In genomic region chr1:162294015-162294414, GRCh38 we compare ENCODE assay signal across 23 cellular contexts.
"Had no signal": no experiment of that assay in that cellular context is flagged by ENCODE, and none has a peak within 500 bp of the region (broad histone marks: within the 10 kb centered on the region; RNA-seq: fewer than 3 reads in every experiment).

No MANE protein-coding gene starts in this region.

- DNase-seq: colonic mucosa; dermis blood vessel endothelial cell; effector memory CD8-positive, alpha-beta T cell; left ventricle myocardium superior; lower lobe of right lung; natural killer cell; nucleus accumbens; right cardiac atrium; spleen; stimulated activated CD4-positive, alpha-beta T cell treated with anti-CD3 and anti-CD28 coated beads, Interleukin-4, amount 100 ng/mL, for 4 hours; stimulated activated naive B cell treated with anti-CD40 and anti-IgM and Interleukin-4, amounts not matched to agents 10 μg/mL and 1 μg/mL and 100 μg/mL, for 72 hours; upper lobe of left lung had no signal

- H2AFZ ChIP-seq: neural progenitor cell had no signal

- ATAC-seq: effector memory CD8-positive, alpha-beta T cell; left ventricle myocardium superior; lower lobe of right lung; natural killer cell; right cardiac atrium; stimulated activated naive B cell treated with anti-CD40 and anti-IgM and Interleukin-4, amounts not matched to agents 10 μg/mL and 1 μg/mL and 100 μg/mL, for 72 hours had no signal

- H3K9ac ChIP-seq: neural progenitor cell had no signal

- H3K9me3 Mint-ChIP-seq: effector memory CD8-positive, alpha-beta T cell; memory B cell; natural killer cell; neural progenitor cell; stimulated activated naive B cell treated with anti-CD40 and anti-IgM and Interleukin-4, amounts not matched to agents 10 μg/mL and 1 μg/mL and 100 μg/mL, for 72 hours; stimulated activated naive CD8-positive, alpha-beta T cell treated with anti-CD3 and anti-CD28 coated beads, Interleukin-15, Interleukin-2, amounts not matched to agents 100 ng/mL and 50 ng/mL, for 24 hours had no signal

- H3K27ac ChIP-seq: colonic mucosa, lower lobe of right lung, neural progenitor cell, prostate gland, skin epidermis, spleen, thoracic aorta, tibial nerve, upper lobe of left lung had no signal

- H3K27ac Mint-ChIP-seq: effector memory CD8-positive, alpha-beta T cell; memory B cell; neural progenitor cell; stimulated activated naive B cell treated with anti-CD40 and anti-IgM and Interleukin-4, amounts not matched to agents 10 μg/mL and 1 μg/mL and 100 μg/mL, for 72 hours; stimulated activated naive CD8-positive, alpha-beta T cell treated with anti-CD3 and anti-CD28 coated beads, Interleukin-15, Interleukin-2, amounts not matched to agents 100 ng/mL and 50 ng/mL, for 24 hours had no signal

- H3K4me3 ChIP-seq: colonic mucosa, lower lobe of right lung, neural progenitor cell, prostate gland, skin epidermis, spleen, thoracic aorta, tibial nerve, upper lobe of left lung had no signal

- H3K36me3 ChIP-seq: colonic mucosa, lower lobe of right lung, neural progenitor cell, prostate gland, spleen, thoracic aorta, tibial nerve, upper lobe of left lung had no signal

- H3K36me3 Mint-ChIP-seq: memory B cell; natural killer cell; stimulated activated naive B cell treated with anti-CD40 and anti-IgM and Interleukin-4, amounts not matched to agents 10 μg/mL and 1 μg/mL and 100 μg/mL, for 72 hours had no signal

- H3K4me1 Mint-ChIP-seq: stimulated activated naive B cell treated with anti-CD40 and anti-IgM and Interleukin-4, amounts not matched to agents 10 μg/mL and 1 μg/mL and 100 μg/mL, for 72 hours had no signal

- FAIRE-seq: endometrium, frontal cortex, keratinocyte, urothelium cell line had no signal

- H3K27me3 ChIP-seq: colonic mucosa, neural progenitor cell, tibial nerve, upper lobe of left lung had no signal

- H3K9me3 ChIP-seq: colonic mucosa, lower lobe of right lung, prostate gland, spleen, thoracic aorta, tibial nerve, upper lobe of left lung had no signal

- H3K4me3 Mint-ChIP-seq: effector memory CD8-positive, alpha-beta T cell; memory B cell; natural killer cell; neural progenitor cell; stimulated activated naive B cell treated with anti-CD40 and anti-IgM and Interleukin-4, amounts not matched to agents 10 μg/mL and 1 μg/mL and 100 μg/mL, for 72 hours; stimulated activated naive CD8-positive, alpha-beta T cell treated with anti-CD3 and anti-CD28 coated beads, Interleukin-15, Interleukin-2, amounts not matched to agents 100 ng/mL and 50 ng/mL, for 24 hours had no signal

- H3K4me1 ChIP-seq: colonic mucosa, lower lobe of right lung, prostate gland, spleen, tibial nerve, upper lobe of left lung had no signal

- H3K4me2 ChIP-seq: neural progenitor cell had no signal
